ENCODE assay signal across 29 cellular contexts in the genomic region with DNA sequence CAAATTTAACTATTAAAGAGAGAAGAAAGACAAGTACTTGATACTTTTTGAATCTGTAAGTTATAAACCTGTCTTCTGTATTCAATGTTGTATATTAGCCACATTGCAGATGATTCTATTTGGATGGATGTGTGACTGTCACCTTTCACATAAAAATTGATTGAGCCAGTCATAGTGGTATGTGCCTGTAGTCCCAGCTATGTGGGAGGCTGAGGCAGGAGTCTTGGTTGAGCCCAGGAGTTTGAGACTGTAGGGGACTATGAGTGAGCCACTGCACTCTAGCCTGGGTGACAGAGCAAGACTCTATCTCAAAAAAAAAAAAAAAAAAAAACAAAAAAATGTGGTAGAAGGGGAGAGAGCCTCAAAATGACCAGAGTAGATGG.
"Had no signal": no experiment of that assay in that cellular context is flagged by ENCODE, and none has a peak within 500 bp of the region (broad histone marks: within the 10 kb centered on the region; RNA-seq: fewer than 3 reads in every experiment).

No MANE protein-coding gene starts in this region.

- ATAC-seq: heart right ventricle, left colon, left ventricle myocardium superior, natural killer cell, sciatic nerve had no signal

- H3K9me3 Mint-ChIP-seq: dendritic cell treated with granulocyte-macrophage colony-stimulating factor and Interleukin-4, amounts not matched to agents 40 ng/mL and 50 ng/mL, for 4 days; immature natural killer cell; memory B cell; natural killer cell; neural crest cell had no signal

- H3K4me1 ChIP-seq: colonic mucosa, esophagus squamous epithelium, heart right ventricle, stomach, thyroid gland had no signal

- H3K27ac ChIP-seq: colonic mucosa, esophagus squamous epithelium, heart right ventricle, neutrophil, thyroid gland had no signal

- H3K36me3 ChIP-seq: colonic mucosa, esophagus squamous epithelium, heart right ventricle, neutrophil, pancreas, stomach, thyroid gland had no signal

- H3K4me3 Mint-ChIP-seq: dendritic cell treated with granulocyte-macrophage colony-stimulating factor and Interleukin-4, amounts not matched to agents 40 ng/mL and 50 ng/mL, for 4 days; immature natural killer cell; memory B cell; natural killer cell; neural crest cell had no signal

- H3K4me1 Mint-ChIP-seq: immature natural killer cell, memory B cell, natural killer cell had no signal

- H3K27ac Mint-ChIP-seq: dendritic cell treated with granulocyte-macrophage colony-stimulating factor and Interleukin-4, amounts not matched to agents 40 ng/mL and 50 ng/mL, for 4 days; immature natural killer cell; memory B cell; natural killer cell had no signal

- H3K4me3 ChIP-seq: colonic mucosa, esophagus squamous epithelium, heart right ventricle, lung, pancreas, smooth muscle cell, stomach, thyroid gland had no signal

- H3K36me3 Mint-ChIP-seq: immature natural killer cell, memory B cell, natural killer cell had no signal

- H3K4me2 ChIP-seq: smooth muscle cell had no signal

- H3K27me3 ChIP-seq: colonic mucosa, pancreas, thyroid gland had no signal

- H3K9me3 ChIP-seq: colonic mucosa, esophagus squamous epithelium, heart right ventricle, neutrophil, pancreas, stomach, thyroid gland had no signal

- DNase-seq: colonic mucosa; effector memory CD4-positive, alpha-beta T cell; erythroblast; esophagus squamous epithelium; foreskin melanocyte; glutamatergic neuron; heart right ventricle; hypothalamus; immature natural killer cell; islet precursor cell; left colon; left ventricle myocardium superior; natural killer cell; pancreas; stimulated activated CD4-positive, alpha-beta T cell treated with anti-CD3 and anti-CD28 coated beads, Interleukin-12 subunit alpha, Interleukin-12 subunit beta, amount 100 ng/mL, for 4 hours; stimulated activated CD4-positive, alpha-beta T cell treated with anti-CD3 and anti-CD28 coated beads, Interleukin-1b, Interleukin-23, amount 100 ng/mL, for 48 hours; stimulated activated CD4-positive, alpha-beta T cell treated with anti-CD3 and anti-CD28 coated beads, Interleukin-4, amount 100 ng/mL, for 1 hour; stimulated activated CD8-positive, alpha-beta memory T cell treated with anti-CD3 and anti-CD28 coated beads, Interleukin-4, amount 100 ng/mL, for 48 hours; stimulated activated naive CD4-positive, alpha-beta T cell treated with Interleukin-2 at 50 U/mL for 16 hours; stomach; thyroid gland; trophoblast cell had no signal
